In the genomic region with DNA sequence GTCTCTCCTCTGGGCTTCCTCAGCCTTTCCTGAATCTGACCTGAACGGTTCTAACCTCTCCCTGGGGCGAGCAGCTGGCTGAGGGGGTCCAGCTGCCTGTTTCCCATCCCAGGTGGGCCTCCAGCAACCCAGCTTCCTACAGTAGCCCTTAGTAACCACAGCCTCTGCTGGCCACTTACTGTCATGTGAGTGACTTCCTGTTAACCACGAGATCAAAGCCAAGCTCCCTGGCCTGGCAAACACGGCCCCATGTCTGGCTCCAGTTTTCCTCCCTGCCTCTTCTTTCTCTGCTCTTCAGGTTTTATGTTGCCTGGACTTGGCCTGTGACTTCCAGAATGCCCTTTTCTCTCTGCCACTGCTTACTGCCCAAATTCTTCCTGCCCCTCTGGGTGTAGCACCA, we compare ENCODE assay signal across 1 cellular context.
TF ChIP-seq lines count a peak whose summit lies in the region.

No MANE protein-coding gene starts in this region.

TF ChIP-seq in HepG2, 621 proteins besides CTCF, POLR2A, EP300 and RAD21 (continued from another document and continues in another):
- TF ChIP-seq, protein P1, sequence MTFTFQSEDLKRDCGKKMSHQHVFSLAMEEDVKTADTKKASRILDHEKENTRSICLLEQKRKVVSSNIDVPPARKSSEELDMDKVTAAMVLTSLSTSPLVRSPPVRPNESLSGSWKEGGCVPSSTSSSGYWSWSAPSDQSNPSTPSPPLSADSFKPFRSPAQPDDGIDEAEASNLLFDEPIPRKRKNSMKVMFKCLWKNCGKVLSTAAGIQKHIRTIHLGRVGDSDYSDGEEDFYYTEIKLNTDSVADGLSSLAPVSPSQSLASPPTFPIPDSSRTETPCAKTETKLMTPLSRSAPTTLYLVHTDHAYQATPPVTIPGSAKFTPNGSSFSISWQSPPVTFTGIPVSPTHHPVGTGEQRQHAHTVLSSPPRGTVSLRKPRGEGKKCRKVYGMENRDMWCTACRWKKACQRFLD (CRISPR knock-in tag; IDR thresholded peaks at IDR 0.05; ENCODE audit: borderline replicate concordance): no peak
- no peak for TF ChIP-seq ZNF644 (CRISPR knock-in tag; IDR thresholded peaks at IDR 0.05; ENCODE audit: low read depth)
- no peak for TF ChIP-seq ZNF672 (CRISPR knock-in tag; IDR thresholded peaks at IDR 0.05)
- TF ChIP-seq, protein P2, sequence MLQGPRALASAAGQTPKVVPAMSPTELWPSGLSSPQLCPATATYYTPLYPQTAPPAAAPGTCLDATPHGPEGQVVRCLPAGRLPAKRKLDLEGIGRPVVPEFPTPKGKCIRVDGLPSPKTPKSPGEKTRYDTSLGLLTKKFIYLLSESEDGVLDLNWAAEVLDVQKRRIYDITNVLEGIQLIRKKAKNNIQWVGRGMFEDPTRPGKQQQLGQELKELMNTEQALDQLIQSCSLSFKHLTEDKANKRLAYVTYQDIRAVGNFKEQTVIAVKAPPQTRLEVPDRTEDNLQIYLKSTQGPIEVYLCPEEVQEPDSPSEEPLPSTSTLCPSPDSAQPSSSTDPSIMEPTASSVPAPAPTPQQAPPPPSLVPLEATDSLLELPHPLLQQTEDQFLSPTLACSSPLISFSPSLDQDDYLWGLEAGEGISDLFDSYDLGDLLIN (CRISPR knock-in tag; IDR thresholded peaks at IDR 0.05; ENCODE audit: borderline replicate concordance): no peak
- TF ChIP-seq, protein P3, sequence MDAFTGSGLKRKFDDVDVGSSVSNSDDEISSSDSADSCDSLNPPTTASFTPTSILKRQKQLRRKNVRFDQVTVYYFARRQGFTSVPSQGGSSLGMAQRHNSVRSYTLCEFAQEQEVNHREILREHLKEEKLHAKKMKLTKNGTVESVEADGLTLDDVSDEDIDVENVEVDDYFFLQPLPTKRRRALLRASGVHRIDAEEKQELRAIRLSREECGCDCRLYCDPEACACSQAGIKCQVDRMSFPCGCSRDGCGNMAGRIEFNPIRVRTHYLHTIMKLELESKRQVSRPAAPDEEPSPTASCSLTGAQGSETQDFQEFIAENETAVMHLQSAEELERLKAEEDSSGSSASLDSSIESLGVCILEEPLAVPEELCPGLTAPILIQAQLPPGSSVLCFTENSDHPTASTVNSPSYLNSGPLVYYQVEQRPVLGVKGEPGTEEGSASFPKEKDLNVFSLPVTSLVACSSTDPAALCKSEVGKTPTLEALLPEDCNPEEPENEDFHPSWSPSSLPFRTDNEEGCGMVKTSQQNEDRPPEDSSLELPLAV (CRISPR knock-in tag; conservative IDR thresholded peaks at IDR 0.05; ENCODE audit: low read depth): no peak
- no peak for TF ChIP-seq NFKBIZ (CRISPR knock-in tag; IDR thresholded peaks at IDR 0.05)
- TF ChIP-seq SMARCE1 (IDR thresholded peaks at IDR 0.05; ENCODE audit: borderline replicate concordance): no peak
- TF ChIP-seq, protein P4, sequence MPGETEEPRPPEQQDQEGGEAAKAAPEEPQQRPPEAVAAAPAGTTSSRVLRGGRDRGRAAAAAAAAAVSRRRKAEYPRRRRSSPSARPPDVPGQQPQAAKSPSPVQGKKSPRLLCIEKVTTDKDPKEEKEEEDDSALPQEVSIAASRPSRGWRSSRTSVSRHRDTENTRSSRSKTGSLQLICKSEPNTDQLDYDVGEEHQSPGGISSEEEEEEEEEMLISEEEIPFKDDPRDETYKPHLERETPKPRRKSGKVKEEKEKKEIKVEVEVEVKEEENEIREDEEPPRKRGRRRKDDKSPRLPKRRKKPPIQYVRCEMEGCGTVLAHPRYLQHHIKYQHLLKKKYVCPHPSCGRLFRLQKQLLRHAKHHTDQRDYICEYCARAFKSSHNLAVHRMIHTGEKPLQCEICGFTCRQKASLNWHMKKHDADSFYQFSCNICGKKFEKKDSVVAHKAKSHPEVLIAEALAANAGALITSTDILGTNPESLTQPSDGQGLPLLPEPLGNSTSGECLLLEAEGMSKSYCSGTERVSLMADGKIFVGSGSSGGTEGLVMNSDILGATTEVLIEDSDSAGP (CRISPR knock-in tag; IDR thresholded peaks at IDR 0.05; ENCODE audit: borderline replicate concordance): no peak
- TF ChIP-seq ZBTB20 (CRISPR knock-in tag; IDR thresholded peaks at IDR 0.05; ENCODE audit: borderline replicate concordance, low read depth): no peak
- no peak for TF ChIP-seq ZFAT (CRISPR knock-in tag; conservative IDR thresholded peaks at IDR 0.05)
- no peak for TF ChIP-seq FLYWCH1 (CRISPR knock-in tag; IDR thresholded peaks at IDR 0.05)
- TF ChIP-seq ZNF605 (CRISPR knock-in tag; IDR thresholded peaks at IDR 0.05): no peak
- no peak for TF ChIP-seq ZNF225 (CRISPR knock-in tag; IDR thresholded peaks at IDR 0.05)
- TF ChIP-seq MYC (CRISPR knock-in tag; IDR thresholded peaks at IDR 0.05; ENCODE audit: borderline replicate concordance): peak; percentile 41; the same call in 1 of the 2 replicates
- TF ChIP-seq ZFP36L1 (CRISPR knock-in tag; IDR thresholded peaks at IDR 0.05): no peak
- TF ChIP-seq, protein P5, sequence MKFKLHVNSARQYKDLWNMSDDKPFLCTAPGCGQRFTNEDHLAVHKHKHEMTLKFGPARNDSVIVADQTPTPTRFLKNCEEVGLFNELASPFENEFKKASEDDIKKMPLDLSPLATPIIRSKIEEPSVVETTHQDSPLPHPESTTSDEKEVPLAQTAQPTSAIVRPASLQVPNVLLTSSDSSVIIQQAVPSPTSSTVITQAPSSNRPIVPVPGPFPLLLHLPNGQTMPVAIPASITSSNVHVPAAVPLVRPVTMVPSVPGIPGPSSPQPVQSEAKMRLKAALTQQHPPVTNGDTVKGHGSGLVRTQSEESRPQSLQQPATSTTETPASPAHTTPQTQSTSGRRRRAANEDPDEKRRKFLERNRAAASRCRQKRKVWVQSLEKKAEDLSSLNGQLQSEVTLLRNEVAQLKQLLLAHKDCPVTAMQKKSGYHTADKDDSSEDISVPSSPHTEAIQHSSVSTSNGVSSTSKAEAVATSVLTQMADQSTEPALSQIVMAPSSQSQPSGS (CRISPR knock-in tag; IDR thresholded peaks at IDR 0.05): no peak
- TF ChIP-seq, protein P6, sequence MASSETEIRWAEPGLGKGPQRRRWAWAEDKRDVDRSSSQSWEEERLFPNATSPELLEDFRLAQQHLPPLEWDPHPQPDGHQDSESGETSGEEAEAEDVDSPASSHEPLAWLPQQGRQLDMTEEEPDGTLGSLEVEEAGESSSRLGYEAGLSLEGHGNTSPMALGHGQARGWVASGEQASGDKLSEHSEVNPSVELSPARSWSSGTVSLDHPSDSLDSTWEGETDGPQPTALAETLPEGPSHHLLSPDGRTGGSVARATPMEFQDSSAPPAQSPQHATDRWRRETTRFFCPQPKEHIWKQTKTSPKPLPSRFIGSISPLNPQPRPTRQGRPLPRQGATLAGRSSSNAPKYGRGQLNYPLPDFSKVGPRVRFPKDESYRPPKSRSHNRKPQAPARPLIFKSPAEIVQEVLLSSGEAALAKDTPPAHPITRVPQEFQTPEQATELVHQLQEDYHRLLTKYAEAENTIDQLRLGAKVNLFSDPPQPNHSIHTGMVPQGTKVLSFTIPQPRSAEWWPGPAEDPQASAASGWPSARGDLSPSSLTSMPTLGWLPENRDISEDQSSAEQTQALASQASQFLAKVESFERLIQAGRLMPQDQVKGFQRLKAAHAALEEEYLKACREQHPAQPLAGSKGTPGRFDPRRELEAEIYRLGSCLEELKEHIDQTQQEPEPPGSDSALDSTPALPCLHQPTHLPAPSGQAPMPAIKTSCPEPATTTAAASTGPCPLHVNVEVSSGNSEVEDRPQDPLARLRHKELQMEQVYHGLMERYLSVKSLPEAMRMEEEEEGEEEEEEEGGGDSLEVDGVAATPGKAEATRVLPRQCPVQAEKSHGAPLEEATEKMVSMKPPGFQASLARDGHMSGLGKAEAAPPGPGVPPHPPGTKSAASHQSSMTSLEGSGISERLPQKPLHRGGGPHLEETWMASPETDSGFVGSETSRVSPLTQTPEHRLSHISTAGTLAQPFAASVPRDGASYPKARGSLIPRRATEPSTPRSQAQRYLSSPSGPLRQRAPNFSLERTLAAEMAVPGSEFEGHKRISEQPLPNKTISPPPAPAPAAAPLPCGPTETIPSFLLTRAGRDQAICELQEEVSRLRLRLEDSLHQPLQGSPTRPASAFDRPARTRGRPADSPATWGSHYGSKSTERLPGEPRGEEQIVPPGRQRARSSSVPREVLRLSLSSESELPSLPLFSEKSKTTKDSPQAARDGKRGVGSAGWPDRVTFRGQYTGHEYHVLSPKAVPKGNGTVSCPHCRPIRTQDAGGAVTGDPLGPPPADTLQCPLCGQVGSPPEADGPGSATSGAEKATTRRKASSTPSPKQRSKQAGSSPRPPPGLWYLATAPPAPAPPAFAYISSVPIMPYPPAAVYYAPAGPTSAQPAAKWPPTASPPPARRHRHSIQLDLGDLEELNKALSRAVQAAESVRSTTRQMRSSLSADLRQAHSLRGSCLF (CRISPR knock-in tag; IDR thresholded peaks at IDR 0.05; ENCODE audit: borderline replicate concordance): no peak
- TF ChIP-seq MATR3 (CRISPR knock-in tag; IDR thresholded peaks at IDR 0.05): no peak
- TF ChIP-seq, protein P7, sequence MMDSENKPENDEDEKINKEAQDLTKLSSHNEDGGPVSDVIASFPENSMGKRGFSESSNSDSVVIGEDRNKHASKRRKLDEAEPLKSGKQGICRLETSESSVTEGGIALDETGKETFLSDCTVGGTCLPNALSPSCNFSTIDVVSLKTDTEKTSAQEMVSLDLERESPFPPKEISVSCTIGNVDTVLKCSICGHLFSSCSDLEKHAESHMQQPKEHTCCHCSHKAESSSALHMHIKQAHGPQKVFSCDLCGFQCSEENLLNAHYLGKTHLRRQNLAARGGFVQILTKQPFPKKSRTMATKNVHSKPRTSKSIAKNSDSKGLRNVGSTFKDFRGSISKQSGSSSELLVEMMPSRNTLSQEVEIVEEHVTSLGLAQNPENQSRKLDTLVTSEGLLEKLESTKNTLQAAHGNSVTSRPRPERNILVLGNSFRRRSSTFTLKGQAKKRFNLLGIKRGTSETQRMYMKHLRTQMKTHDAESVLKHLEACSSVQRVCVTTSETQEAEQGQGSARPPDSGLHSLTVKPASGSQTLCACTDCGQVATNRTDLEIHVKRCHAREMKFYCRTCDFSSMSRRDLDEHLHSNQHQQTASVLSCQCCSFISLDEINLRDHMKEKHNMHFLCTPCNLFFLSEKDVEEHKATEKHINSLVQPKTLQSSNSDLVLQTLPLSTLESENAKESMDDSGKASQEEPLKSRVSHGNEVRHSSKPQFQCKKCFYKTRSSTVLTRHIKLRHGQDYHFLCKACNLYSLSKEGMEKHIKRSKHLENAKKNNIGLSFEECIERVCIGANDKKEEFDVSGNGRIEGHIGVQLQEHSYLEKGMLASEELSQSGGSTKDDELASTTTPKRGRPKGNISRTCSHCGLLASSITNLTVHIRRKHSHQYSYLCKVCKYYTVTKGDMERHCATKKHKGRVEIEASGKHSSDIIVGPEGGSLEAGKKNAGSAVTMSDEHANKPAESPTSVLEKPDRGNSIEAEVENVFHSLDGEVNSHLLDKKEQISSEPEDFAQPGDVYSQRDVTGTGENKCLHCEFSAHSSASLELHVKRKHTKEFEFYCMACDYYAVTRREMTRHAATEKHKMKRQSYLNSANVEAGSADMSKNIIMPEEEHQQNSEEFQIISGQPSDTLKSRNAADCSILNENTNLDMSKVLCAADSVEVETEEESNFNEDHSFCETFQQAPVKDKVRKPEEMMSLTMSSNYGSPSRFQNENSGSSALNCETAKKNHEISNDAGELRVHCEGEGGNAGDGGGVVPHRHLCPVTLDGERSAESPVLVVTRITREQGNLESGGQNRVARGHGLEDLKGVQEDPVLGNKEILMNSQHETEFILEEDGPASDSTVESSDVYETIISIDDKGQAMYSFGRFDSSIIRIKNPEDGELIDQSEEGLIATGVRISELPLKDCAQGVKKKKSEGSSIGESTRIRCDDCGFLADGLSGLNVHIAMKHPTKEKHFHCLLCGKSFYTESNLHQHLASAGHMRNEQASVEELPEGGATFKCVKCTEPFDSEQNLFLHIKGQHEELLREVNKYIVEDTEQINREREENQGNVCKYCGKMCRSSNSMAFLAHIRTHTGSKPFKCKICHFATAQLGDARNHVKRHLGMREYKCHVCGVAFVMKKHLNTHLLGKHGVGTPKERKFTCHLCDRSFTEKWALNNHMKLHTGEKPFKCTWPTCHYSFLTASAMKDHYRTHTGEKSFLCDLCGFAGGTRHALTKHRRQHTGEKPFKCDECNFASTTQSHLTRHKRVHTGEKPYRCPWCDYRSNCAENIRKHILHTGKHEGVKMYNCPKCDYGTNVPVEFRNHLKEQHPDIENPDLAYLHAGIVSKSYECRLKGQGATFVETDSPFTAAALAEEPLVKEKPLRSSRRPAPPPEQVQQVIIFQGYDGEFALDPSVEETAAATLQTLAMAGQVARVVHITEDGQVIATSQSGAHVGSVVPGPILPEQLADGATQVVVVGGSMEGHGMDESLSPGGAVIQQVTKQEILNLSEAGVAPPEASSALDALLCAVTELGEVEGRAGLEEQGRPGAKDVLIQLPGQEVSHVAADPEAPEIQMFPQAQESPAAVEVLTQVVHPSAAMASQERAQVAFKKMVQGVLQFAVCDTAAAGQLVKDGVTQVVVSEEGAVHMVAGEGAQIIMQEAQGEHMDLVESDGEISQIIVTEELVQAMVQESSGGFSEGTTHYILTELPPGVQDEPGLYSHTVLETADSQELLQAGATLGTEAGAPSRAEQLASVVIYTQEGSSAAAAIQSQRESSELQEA (CRISPR knock-in tag; IDR thresholded peaks at IDR 0.05; ENCODE audit: not compliant biosample characterization): no peak
- TF ChIP-seq PPARG (CRISPR knock-in tag; conservative IDR thresholded peaks at IDR 0.05): 0 out of 2 replicates have a peak, but pooled peaks have one; percentile 27
- no peak for TF ChIP-seq KLF15 (CRISPR knock-in tag; IDR thresholded peaks at IDR 0.05; ENCODE audit: borderline replicate concordance)
- TF ChIP-seq, protein P8, sequence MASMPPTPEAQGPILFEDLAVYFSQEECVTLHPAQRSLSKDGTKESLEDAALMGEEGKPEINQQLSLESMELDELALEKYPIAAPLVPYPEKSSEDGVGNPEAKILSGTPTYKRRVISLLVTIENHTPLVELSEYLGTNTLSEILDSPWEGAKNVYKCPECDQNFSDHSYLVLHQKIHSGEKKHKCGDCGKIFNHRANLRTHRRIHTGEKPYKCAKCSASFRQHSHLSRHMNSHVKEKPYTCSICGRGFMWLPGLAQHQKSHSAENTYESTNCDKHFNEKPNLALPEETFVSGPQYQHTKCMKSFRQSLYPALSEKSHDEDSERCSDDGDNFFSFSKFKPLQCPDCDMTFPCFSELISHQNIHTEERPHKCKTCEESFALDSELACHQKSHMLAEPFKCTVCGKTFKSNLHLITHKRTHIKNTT (CRISPR knock-in tag; IDR thresholded peaks at IDR 0.05): no peak
- TF ChIP-seq ZNF326 (CRISPR knock-in tag; IDR thresholded peaks at IDR 0.05; ENCODE audit: borderline replicate concordance): no peak
- no peak for TF ChIP-seq PRPF4 (IDR thresholded peaks at IDR 0.05; ENCODE audit: low read depth, low read length, poor library complexity, severe bottlenecking)
- TF ChIP-seq ZSCAN20 (CRISPR knock-in tag; IDR thresholded peaks at IDR 0.05; ENCODE audit: borderline replicate concordance): no peak
- no peak for TF ChIP-seq GABPA (IDR thresholded peaks at IDR 0.05; ENCODE audit: low read depth, low read length)
- TF ChIP-seq GABPA (CRISPR knock-in tag; IDR thresholded peaks at IDR 0.05; ENCODE audit: low read depth): peak; percentile 42; the same call in 1 of the 2 replicates
- no peak for TF ChIP-seq HDAC1 (CRISPR knock-in tag; IDR thresholded peaks at IDR 0.05)
- no peak for TF ChIP-seq CENPT (CRISPR knock-in tag; IDR thresholded peaks at IDR 0.05; ENCODE audit: low read depth)
- TF ChIP-seq PAF1 (CRISPR knock-in tag; IDR thresholded peaks at IDR 0.05): no peak
- TF ChIP-seq, protein P9, sequence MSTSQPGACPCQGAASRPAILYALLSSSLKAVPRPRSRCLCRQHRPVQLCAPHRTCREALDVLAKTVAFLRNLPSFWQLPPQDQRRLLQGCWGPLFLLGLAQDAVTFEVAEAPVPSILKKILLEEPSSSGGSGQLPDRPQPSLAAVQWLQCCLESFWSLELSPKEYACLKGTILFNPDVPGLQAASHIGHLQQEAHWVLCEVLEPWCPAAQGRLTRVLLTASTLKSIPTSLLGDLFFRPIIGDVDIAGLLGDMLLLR (CRISPR knock-in tag; IDR thresholded peaks at IDR 0.05): no peak
- no peak for TF ChIP-seq ZFP36L2 (CRISPR knock-in tag; IDR thresholded peaks at IDR 0.05)
- no peak for TF ChIP-seq RBFOX2 (IDR thresholded peaks at IDR 0.05; ENCODE audit: low read depth, low read length)
- peak; percentile 55; the same call in 1 of the 2 replicates for TF ChIP-seq RXRA (CRISPR knock-in tag; IDR thresholded peaks at IDR 0.05)
- no peak for TF ChIP-seq TRIM24 (CRISPR knock-in tag; IDR thresholded peaks at IDR 0.05)
- no peak for TF ChIP-seq ZKSCAN5 (CRISPR knock-in tag; IDR thresholded peaks at IDR 0.05)
